26 cellular contexts compared by ENCODE assay signal in genomic region chr20:46631874-46632446, GRCh38. TPM values are rescaled to one million over a fixed set of nuclear protein-coding genes. Genes with fewer than 3 reads are reported as not detected.
DNase-seq lines count a peak whose midpoint lies in the region; ATAC-seq and TF ChIP-seq lines count a peak whose summit lies in the region.
"Had no signal": no experiment of that assay in that cellular context is flagged by ENCODE, and none has a peak within 500 bp of the region (broad histone marks: within the 10 kb centered on the region; RNA-seq: fewer than 3 reads in every experiment).

No MANE protein-coding gene starts in this region.

- H3K27me3 Mint-ChIP-seq in nephron (ENCODE audit: low read depth): no peaks in the 10 kb centered on the region
- peaks cover 20 to 61% of the 10 kb centered on the region in 2 donors for H3K27me3 Mint-ChIP-seq in effector memory CD8-positive, alpha-beta T cell

- H3K4me1 Mint-ChIP-seq in nephron: no peaks in the 10 kb centered on the region
- no peaks in the 10 kb centered on the region for H3K4me1 Mint-ChIP-seq in effector memory CD8-positive, alpha-beta T cell (ENCODE audit: low read depth in 2 of 2)

- peaks cover 15% of the 10 kb centered on the region for H3K9me3 Mint-ChIP-seq in nephron
- H3K9me3 Mint-ChIP-seq in effector memory CD8-positive, alpha-beta T cell: no peaks in the 10 kb centered on the region

- H3K4me3 Mint-ChIP-seq in nephron: no peak overlapping the region
- no peak overlapping the region for H3K4me3 Mint-ChIP-seq in effector memory CD8-positive, alpha-beta T cell
- H3K4me3 Mint-ChIP-seq: activated naive CD8-positive, alpha-beta T cell had no signal

- no peaks in the 10 kb centered on the region for H3K36me3 ChIP-seq in effector memory CD4-positive, alpha-beta T cell (ENCODE audit: control insufficient read depth, insufficient read depth, low read length)
- H3K36me3 ChIP-seq: MG63, neutrophil, stomach, transverse colon had no signal

- no peak for ATAC-seq in effector memory CD8-positive, alpha-beta T cell (replicated peaks)
- ATAC-seq: activated CD4-positive, CD25-positive, alpha-beta regulatory T cell treated with anti-CD3 and anti-CD28 coated beads, Interleukin-2, amount 50 U/mL, for 24 hours had no signal

- peak in 43 of 56 donors; percentile 6 to 84 (median 50) for DNase-seq in amygdala (lab: John Stamatoyannopoulos, UW)
- DNase-seq in globus pallidus (ENCODE audit: low spot score): peak; percentile 86
- DNase-seq in effector memory CD8-positive, alpha-beta T cell: no peak
- DNase-seq in middle frontal gyrus (ENCODE audit: extremely low spot score, low spot score): no peak
- no peak for DNase-seq in effector memory CD4-positive, alpha-beta T cell
- DNase-seq: activated CD4-positive, alpha-beta T cell treated with anti-CD3 and anti-CD28 coated beads, Interleukin-2, amount 50 U/mL, for 48 hours; activated CD8-positive, alpha-beta memory T cell treated with anti-CD3 and anti-CD28 coated beads, Interleukin-2, amount 50 U/mL, for 48 hours; activated effector memory CD4-positive, alpha-beta T cell treated with Interleukin-2 at 50 U/mL for 16 hours; central memory CD4-positive, alpha-beta T cell; DMS79 treated with DMSO at 0.1 percent for 48 hours; glutamatergic neuron; KG1; MG63; NCI-H1436; NCI-H2081 treated with DMSO at 0.1 percent for 48 hours; NCI-H345; transverse colon had no signal

- H3K27ac Mint-ChIP-seq in nephron: peak overlapping the region in 2 of 3 experiments; percentile 26 to 90
- H3K27ac Mint-ChIP-seq in effector memory CD8-positive, alpha-beta T cell: no peak overlapping the region
- H3K27ac Mint-ChIP-seq: activated naive CD8-positive, alpha-beta T cell had no signal

- H3K4me3 ChIP-seq in effector memory CD4-positive, alpha-beta T cell (ENCODE audit: insufficient read depth, low read depth, low read length, poor library complexity, severe bottlenecking): no peak overlapping the region
- H3K4me3 ChIP-seq: MG63, skin epidermis, stomach, transverse colon had no signal

- no peaks in the 10 kb centered on the region for H3K27me3 ChIP-seq in effector memory CD4-positive, alpha-beta T cell (replicated peaks; ENCODE audit: control insufficient read depth, insufficient read depth, low read length, poor library complexity, severe bottlenecking)
- H3K27me3 ChIP-seq: neutrophil, stomach, transverse colon had no signal

- H3K27ac ChIP-seq in temporal lobe (ENCODE audit: low read depth, low read length): peak overlapping the region; percentile 64
- no peak overlapping the region for H3K27ac ChIP-seq in effector memory CD4-positive, alpha-beta T cell (ENCODE audit: insufficient read depth, low read length, poor library complexity, severe bottlenecking)
- H3K27ac ChIP-seq: C4-2B, epithelial cell of prostate, neutrophil, skin epidermis, transverse colon had no signal

- no peaks in the 10 kb centered on the region for H3K9me3 ChIP-seq in effector memory CD4-positive, alpha-beta T cell (ENCODE audit: control insufficient read depth, low read length)
- H3K9me3 ChIP-seq: neutrophil, transverse colon had no signal

- peaks cover 9% of the 10 kb centered on the region for H3K36me3 Mint-ChIP-seq in nephron (ENCODE audit: low read depth)
- H3K36me3 Mint-ChIP-seq in effector memory CD8-positive, alpha-beta T cell (ENCODE audit: insufficient read depth): no peaks in the 10 kb centered on the region
- H3K36me3 Mint-ChIP-seq: activated naive CD8-positive, alpha-beta T cell had no signal

- H3K4me1 ChIP-seq in effector memory CD4-positive, alpha-beta T cell (ENCODE audit: control insufficient read depth, insufficient read depth, low read length, poor library complexity, severe bottlenecking): no peaks in the 10 kb centered on the region
- H3K4me1 ChIP-seq: transverse colon had no signal

- no peak for TF ChIP-seq CTCF in nephron (IDR thresholded peaks at IDR 0.05; ENCODE audit: unreplicated experiment in 3 of 3)

RNA-seq across cellular contexts. Expression of gene SLC13A3, which starts 19.3 kb away (rescaled TPM):
- 7.9 TPM for total RNA-seq in temporal lobe

RNA-seq across cellular contexts. Expression of gene TP53RK, which starts 57.3 kb away (rescaled TPM):
- total RNA-seq in temporal lobe: 41.8 TPM

Comparison
In these comparisons a context has a peak if more than half of its experiments do, and no peak if none do; other contexts are left out.
1. DNase-seq: peak in amygdala (43 of 56) and globus pallidus (single experiment); none in effector memory CD8-positive, alpha-beta T cell (0 of 3), middle frontal gyrus (single experiment) and effector memory CD4-positive, alpha-beta T cell (0 of 3).
2. H3K27ac Mint-ChIP-seq: peak in nephron (2 of 3); none in effector memory CD8-positive, alpha-beta T cell (0 of 2).